In genomic region chr3:62189376-62189698, GRCh38 we compare ENCODE assay signal across 14 cellular contexts.
A peak's percentile ranks its signal among the peaks of the same experiment; 100 is the strongest.
DNase-seq lines count a peak whose midpoint lies in the region; ATAC-seq, FAIRE-seq and TF ChIP-seq lines count a peak whose summit lies in the region.
"Had no signal": no experiment of that assay in that cellular context is flagged by ENCODE, and none has a peak within 500 bp of the region (broad histone marks: within the 10 kb centered on the region; RNA-seq: fewer than 3 reads in every experiment).

No MANE protein-coding gene starts in this region.

- H3K9me3 ChIP-seq in DND-41 (ENCODE audit: insufficient read depth, low read length, severe bottlenecking) = no peaks in the 10 kb centered on the region
- H3K9me3 ChIP-seq in Loucy (ENCODE audit: insufficient read depth, low read depth, low read length) = no peaks in the 10 kb centered on the region
- H3K9me3 ChIP-seq: A549, BE2C, SJCRH30 had no signal

- peaks cover 33% of the 10 kb centered on the region for H3K4me1 Mint-ChIP-seq in neural crest cell

- no peaks in the 10 kb centered on the region for H3K27me3 Mint-ChIP-seq in neural crest cell (ENCODE audit: low read depth)
- H3K27me3 Mint-ChIP-seq: CD4-positive, alpha-beta T cell had no signal

- peak overlapping the region; percentile 50; the same call in 1 of the 2 replicates for H3K4me2 ChIP-seq in DND-41 (ENCODE audit: insufficient read depth, low read length)
- peak overlapping the region; percentile 58 for H3K4me2 ChIP-seq in Loucy (ENCODE audit: low read depth, low read length, poor library complexity, severe bottlenecking)

- no peaks in the 10 kb centered on the region for H3K9me2 ChIP-seq in Loucy (replicated peaks; ENCODE audit: low read depth, low read length)

- H3K4me3 Mint-ChIP-seq in neural crest cell = no peak overlapping the region
- H3K4me3 Mint-ChIP-seq: CD4-positive, alpha-beta T cell had no signal

- H3K36me3 ChIP-seq in DND-41 (ENCODE audit: insufficient read depth, low read length) (no peaks in the 10 kb centered on the region), Loucy (ENCODE audit: insufficient read depth, low read length) (no peaks in the 10 kb centered on the region)
- H3K36me3 ChIP-seq: BE2C, SJCRH30 had no signal

- peaks cover 12% of the 10 kb centered on the region for H3K36me3 Mint-ChIP-seq in neural crest cell (ENCODE audit: low read depth)

- no peak for ATAC-seq in DND-41 (ENCODE audit: insufficient read depth, low read depth)

- no peaks in the 10 kb centered on the region for H3K9me3 Mint-ChIP-seq in neural crest cell
- H3K9me3 Mint-ChIP-seq: CD4-positive, alpha-beta T cell had no signal

- H4K20me1 ChIP-seq in DND-41 (ENCODE audit: insufficient read depth, low read length) (no peaks in the 10 kb centered on the region), Loucy (ENCODE audit: insufficient read depth, low read length, poor library complexity, severe bottlenecking) (no peaks in the 10 kb centered on the region)

- H3K27ac ChIP-seq in DND-41 (ENCODE audit: low read length) (no peak overlapping the region), cingulate gyrus (ENCODE audit: low read depth, low read length) (peak overlapping the region; percentile 69)
- H3K27ac ChIP-seq: A549, SJCRH30 had no signal

- H3F3A ChIP-seq in Loucy (ENCODE audit: low read depth) = no peaks in the 10 kb centered on the region

- FAIRE-seq in RCC 7860 (lab: Jason Lieb, UNC) = no peak
- FAIRE-seq: A549 had no signal

- TF ChIP-seq CTCF in DND-41 (IDR thresholded peaks at IDR 0.05; ENCODE audit: borderline replicate concordance, extremely low read depth, low read length, poor library complexity, severe bottlenecking) (no peak), Loucy (conservative IDR thresholded peaks at IDR 0.05; ENCODE audit: low read length) (no peak), neural crest cell (conservative IDR thresholded peaks at IDR 0.05) (no peak)

- peaks cover 8% of the 10 kb centered on the region; the same call in 1 of the 2 replicates for H3K4me1 ChIP-seq in DND-41 (ENCODE audit: insufficient read depth, low read length)
- H3K4me1 ChIP-seq in Loucy (ENCODE audit: insufficient read depth, low read length, poor library complexity, severe bottlenecking) = no peaks in the 10 kb centered on the region
- H3K4me1 ChIP-seq: A549, BE2C, SJCRH30 had no signal

- H3K4me3 ChIP-seq in DND-41 (ENCODE audit: low read depth in 1 of 2, low read length in 2 of 2) = no peak overlapping the region
- no peak overlapping the region for H3K4me3 ChIP-seq in Loucy (ENCODE audit: low read length, poor library complexity, severe bottlenecking)
- H3K4me3 ChIP-seq: A549, K562, SJCRH30 had no signal

- H3K9ac ChIP-seq in DND-41 (ENCODE audit: low read depth, low read length) = no peak overlapping the region
- no peak overlapping the region for H3K9ac ChIP-seq in Loucy (ENCODE audit: low read depth, low read length, poor library complexity, severe bottlenecking)

- no peaks in the 10 kb centered on the region for H3K79me2 ChIP-seq in DND-41 (ENCODE audit: insufficient read depth, low read length)
- no peaks in the 10 kb centered on the region for H3K79me2 ChIP-seq in Loucy (ENCODE audit: insufficient read depth, low read length)

- H2AFZ ChIP-seq in DND-41 (ENCODE audit: low read depth, low read length) (peak overlapping the region; percentile 69), Loucy (ENCODE audit: low read length) (no peak overlapping the region)

- H3K27ac Mint-ChIP-seq in neural crest cell (ENCODE audit: unreplicated experiment) = peak overlapping the region; percentile 82
- H3K27ac Mint-ChIP-seq: CD4-positive, alpha-beta T cell had no signal

- no peaks in the 10 kb centered on the region for H3K27me3 ChIP-seq in DND-41 (ENCODE audit: insufficient read depth, low read length, poor library complexity)
- no peaks in the 10 kb centered on the region for H3K27me3 ChIP-seq in Loucy (ENCODE audit: insufficient read depth, low read length, poor library complexity, severe bottlenecking)
- H3K27me3 ChIP-seq: BE2C, SJCRH30 had no signal

- DNase-seq in DND-41 (no peak), neural crest cell (ENCODE audit: low read depth, low spot score) (no peak), RCC 7860 (ENCODE audit: low spot score) (no peak), HCEC 1CT (no peak), iPS-NIHi7 (ENCODE audit: extremely low spot score) (no peak)
- no peak for DNase-seq in activated naive CD4-positive, alpha-beta T cell (lab: John Stamatoyannopoulos, UW)
- DNase-seq: NCI-H2029 had no signal
